In the genomic region with DNA sequence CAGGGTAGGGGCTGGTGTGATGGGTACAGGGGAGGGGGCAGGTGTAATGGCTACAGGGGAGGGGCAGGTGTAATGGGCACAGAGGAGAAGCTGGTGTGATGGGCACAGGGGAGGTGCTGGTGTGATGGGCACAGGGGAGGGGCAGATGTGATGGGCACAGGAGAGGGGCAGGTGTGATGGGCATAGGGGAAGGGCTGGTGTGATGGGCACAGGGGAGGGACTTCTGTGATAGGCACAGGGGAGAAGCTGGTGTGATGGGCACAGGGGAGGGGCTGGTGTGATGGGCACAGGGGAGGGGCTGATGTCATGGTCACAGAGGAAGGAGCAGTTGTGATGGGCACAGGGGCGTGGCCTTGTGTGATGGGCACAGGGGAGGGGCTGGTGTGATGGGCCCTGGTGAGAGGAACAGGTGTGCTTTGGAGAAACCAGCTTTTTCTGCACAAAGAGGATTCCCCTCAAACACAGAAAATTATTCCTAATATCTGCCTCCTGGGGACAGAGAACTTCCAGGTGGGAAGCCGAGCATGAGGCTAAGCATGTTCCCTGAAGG, we compare ENCODE assay signal across 2 cellular contexts.
TF ChIP-seq lines count a peak whose summit lies in the region.

No MANE protein-coding gene starts in this region.

TF ChIP-seq in H1, 55 proteins besides CTCF, POLR2A, EP300 and RAD21:
- TF ChIP-seq TAF7 (optimal IDR thresholded peaks at IDR 0.05; ENCODE audit: borderline replicate concordance, low read depth, low read length) (no peak), SRF (IDR thresholded peaks at IDR 0.05; ENCODE audit: low read depth, low read length) (no peak), NANOG (IDR thresholded peaks at IDR 0.05; ENCODE audit: insufficient read depth, low read depth, low read length, poor library complexity, severe bottlenecking) (no peak), TAF1 (IDR thresholded peaks at IDR 0.05; ENCODE audit: low read depth, low read length) (no peak), TBP (IDR thresholded peaks at IDR 0.05; ENCODE audit: low read depth, low read length) (no peak), KDM1A (IDR thresholded peaks at IDR 0.05; ENCODE audit: borderline replicate concordance, low read length) (no peak), CHD1 (IDR thresholded peaks at IDR 0.05; ENCODE audit: low read depth, low read length) (no peak), NRF1 (IDR thresholded peaks at IDR 0.05; ENCODE audit: low read depth, low read length) (no peak), HDAC2 (IDR thresholded peaks at IDR 0.05; ENCODE audit: borderline replicate concordance in 1 of 2, low read depth in 2 of 2, low read length in 2 of 2) (no peak), MAFK (IDR thresholded peaks at IDR 0.05; ENCODE audit: low read depth, low read length) (no peak), ZNF274 (IDR thresholded peaks at IDR 0.05; ENCODE audit: borderline replicate concordance, extremely low read depth, low read length) (no peak), TCF12 (IDR thresholded peaks at IDR 0.05; ENCODE audit: low read depth, low read length) (no peak), SP2 (IDR thresholded peaks at IDR 0.05; ENCODE audit: low read length) (no peak), CEBPB (IDR thresholded peaks at IDR 0.05; ENCODE audit: low read depth, low read length) (no peak), CTBP2 (IDR thresholded peaks at IDR 0.05; ENCODE audit: borderline replicate concordance, insufficient read depth, insufficient read length, low read length) (no peak)
- TF ChIP-seq, protein P1, sequence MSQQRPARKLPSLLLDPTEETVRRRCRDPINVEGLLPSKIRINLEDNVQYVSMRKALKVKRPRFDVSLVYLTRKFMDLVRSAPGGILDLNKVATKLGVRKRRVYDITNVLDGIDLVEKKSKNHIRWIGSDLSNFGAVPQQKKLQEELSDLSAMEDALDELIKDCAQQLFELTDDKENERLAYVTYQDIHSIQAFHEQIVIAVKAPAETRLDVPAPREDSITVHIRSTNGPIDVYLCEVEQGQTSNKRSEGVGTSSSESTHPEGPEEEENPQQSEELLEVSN (IDR thresholded peaks at IDR 0.05) = no peak

TF ChIP-seq in WTC11, 78 proteins besides CTCF, POLR2A, EP300 and RAD21:
- no peak for TF ChIP-seq TEAD4 (CRISPR knock-in tag; IDR thresholded peaks at IDR 0.05)
- TF ChIP-seq FOXK1 (CRISPR knock-in tag; IDR thresholded peaks at IDR 0.05) = no peak
- TF ChIP-seq JUN (CRISPR knock-in tag; IDR thresholded peaks at IDR 0.05) = no peak
- TF ChIP-seq ESRRA (CRISPR knock-in tag; IDR thresholded peaks at IDR 0.05; ENCODE audit: borderline replicate concordance) = no peak
- no peak for TF ChIP-seq GABPB1 (CRISPR knock-in tag; IDR thresholded peaks at IDR 0.05)
- TF ChIP-seq MYBL2 (CRISPR knock-in tag; IDR thresholded peaks at IDR 0.05) = no peak
- no peak for TF ChIP-seq PRRX2 (CRISPR knock-in tag; IDR thresholded peaks at IDR 0.05)
- TF ChIP-seq ZNF263 (CRISPR knock-in tag; IDR thresholded peaks at IDR 0.05; ENCODE audit: low read depth) = no peak
- TF ChIP-seq, protein P2, sequence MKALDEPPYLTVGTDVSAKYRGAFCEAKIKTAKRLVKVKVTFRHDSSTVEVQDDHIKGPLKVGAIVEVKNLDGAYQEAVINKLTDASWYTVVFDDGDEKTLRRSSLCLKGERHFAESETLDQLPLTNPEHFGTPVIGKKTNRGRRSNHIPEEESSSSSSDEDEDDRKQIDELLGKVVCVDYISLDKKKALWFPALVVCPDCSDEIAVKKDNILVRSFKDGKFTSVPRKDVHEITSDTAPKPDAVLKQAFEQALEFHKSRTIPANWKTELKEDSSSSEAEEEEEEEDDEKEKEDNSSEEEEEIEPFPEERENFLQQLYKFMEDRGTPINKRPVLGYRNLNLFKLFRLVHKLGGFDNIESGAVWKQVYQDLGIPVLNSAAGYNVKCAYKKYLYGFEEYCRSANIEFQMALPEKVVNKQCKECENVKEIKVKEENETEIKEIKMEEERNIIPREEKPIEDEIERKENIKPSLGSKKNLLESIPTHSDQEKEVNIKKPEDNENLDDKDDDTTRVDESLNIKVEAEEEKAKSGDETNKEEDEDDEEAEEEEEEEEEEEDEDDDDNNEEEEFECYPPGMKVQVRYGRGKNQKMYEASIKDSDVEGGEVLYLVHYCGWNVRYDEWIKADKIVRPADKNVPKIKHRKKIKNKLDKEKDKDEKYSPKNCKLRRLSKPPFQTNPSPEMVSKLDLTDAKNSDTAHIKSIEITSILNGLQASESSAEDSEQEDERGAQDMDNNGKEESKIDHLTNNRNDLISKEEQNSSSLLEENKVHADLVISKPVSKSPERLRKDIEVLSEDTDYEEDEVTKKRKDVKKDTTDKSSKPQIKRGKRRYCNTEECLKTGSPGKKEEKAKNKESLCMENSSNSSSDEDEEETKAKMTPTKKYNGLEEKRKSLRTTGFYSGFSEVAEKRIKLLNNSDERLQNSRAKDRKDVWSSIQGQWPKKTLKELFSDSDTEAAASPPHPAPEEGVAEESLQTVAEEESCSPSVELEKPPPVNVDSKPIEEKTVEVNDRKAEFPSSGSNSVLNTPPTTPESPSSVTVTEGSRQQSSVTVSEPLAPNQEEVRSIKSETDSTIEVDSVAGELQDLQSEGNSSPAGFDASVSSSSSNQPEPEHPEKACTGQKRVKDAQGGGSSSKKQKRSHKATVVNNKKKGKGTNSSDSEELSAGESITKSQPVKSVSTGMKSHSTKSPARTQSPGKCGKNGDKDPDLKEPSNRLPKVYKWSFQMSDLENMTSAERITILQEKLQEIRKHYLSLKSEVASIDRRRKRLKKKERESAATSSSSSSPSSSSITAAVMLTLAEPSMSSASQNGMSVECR (CRISPR knock-in tag; IDR thresholded peaks at IDR 0.05; ENCODE audit: borderline replicate concordance) = no peak
- TF ChIP-seq NFE2L1 (CRISPR knock-in tag; IDR thresholded peaks at IDR 0.05) = no peak
- TF ChIP-seq, protein P3, sequence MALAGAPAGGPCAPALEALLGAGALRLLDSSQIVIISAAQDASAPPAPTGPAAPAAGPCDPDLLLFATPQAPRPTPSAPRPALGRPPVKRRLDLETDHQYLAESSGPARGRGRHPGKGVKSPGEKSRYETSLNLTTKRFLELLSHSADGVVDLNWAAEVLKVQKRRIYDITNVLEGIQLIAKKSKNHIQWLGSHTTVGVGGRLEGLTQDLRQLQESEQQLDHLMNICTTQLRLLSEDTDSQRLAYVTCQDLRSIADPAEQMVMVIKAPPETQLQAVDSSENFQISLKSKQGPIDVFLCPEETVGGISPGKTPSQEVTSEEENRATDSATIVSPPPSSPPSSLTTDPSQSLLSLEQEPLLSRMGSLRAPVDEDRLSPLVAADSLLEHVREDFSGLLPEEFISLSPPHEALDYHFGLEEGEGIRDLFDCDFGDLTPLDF (CRISPR knock-in tag; IDR thresholded peaks at IDR 0.05) = no peak
